21 cellular contexts compared by ENCODE assay signal in the genomic region with DNA sequence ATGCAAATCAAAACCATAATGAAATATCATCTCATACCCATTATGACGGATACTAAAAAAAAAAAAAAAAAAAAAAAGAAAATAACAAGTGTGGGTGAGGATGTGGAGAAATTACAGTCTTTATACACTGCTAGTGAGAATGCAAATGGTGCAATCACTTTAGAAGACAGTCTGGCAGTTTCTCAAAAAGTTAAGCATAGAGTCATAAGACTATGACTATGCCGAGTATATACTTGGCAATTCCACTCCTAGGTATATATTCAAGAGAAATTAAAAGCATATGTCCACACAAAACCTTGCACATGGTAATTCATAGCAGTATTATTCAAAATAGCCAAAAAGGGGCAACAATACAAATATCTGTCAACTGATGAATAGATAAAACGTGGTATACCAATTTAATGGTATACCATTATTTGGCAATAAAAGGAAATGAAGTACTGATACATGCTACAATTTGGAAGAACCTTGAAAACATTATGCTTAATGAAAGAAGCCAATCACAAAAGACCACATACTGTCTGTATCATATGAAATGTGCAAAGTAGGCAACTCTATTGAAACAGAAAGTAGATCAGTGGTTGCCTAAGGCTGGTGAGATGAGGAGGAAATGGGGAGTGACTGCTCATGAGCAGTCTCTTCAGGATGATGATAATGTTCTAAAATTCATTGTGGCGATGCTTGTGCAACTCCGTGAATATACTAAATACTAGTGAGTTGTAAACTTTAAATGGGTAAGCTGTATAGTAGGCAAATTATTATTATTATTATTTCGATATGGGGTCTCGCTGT.
A peak's percentile ranks its signal among the peaks of the same experiment; 100 is the strongest.
DNase-seq lines count a peak whose midpoint lies in the region; ATAC-seq, FAIRE-seq and TF ChIP-seq lines count a peak whose summit lies in the region.
"Had no signal": no experiment of that assay in that cellular context is flagged by ENCODE, and none has a peak within 500 bp of the region (broad histone marks: within the 10 kb centered on the region; RNA-seq: fewer than 3 reads in every experiment).

No MANE protein-coding gene starts in this region.

- peaks cover 15% of the 10 kb centered on the region for H3K27me3 Mint-ChIP-seq in activated naive CD4-positive, alpha-beta T cell treated with anti-CD3 and anti-CD28 coated beads, Interleukin-2, amount 10 ng/mL, durations not matched to agents 7 days and 5 days

- no peaks in the 10 kb centered on the region for H3K4me1 Mint-ChIP-seq in activated naive CD4-positive, alpha-beta T cell treated with anti-CD3 and anti-CD28 coated beads, Interleukin-2, amount 10 ng/mL, durations not matched to agents 7 days and 5 days
- H3K4me1 Mint-ChIP-seq: stimulated activated naive B cell treated with anti-CD40 and anti-IgM and Interleukin-4, amounts not matched to agents 10 μg/mL and 1 μg/mL and 100 μg/mL, for 72 hours had no signal

- CTCF ChIA-PET in activated naive CD4-positive, alpha-beta T cell treated with anti-CD3 and anti-CD28 coated beads, Interleukin-2, amount 10 ng/mL, durations not matched to agents 7 days and 5 days (lab: Charles Lee): no interaction called here

- H3K4me3 ChIP-seq in GM12865 (ENCODE audit: low read depth, low read length) (no peak overlapping the region), bronchial epithelial cell (ENCODE audit: low read depth, low read length) (no peak overlapping the region)
- H3K4me3 ChIP-seq: esophagus muscularis mucosa, pancreas, PC-9 had no signal

- no peak overlapping the region for H3K27ac Mint-ChIP-seq in activated naive CD4-positive, alpha-beta T cell treated with anti-CD3 and anti-CD28 coated beads, Interleukin-2, amount 10 ng/mL, durations not matched to agents 7 days and 5 days
- H3K27ac Mint-ChIP-seq: activated T-helper 2 cell treated with anti-CD3 and anti-CD28 coated beads, Interferon-gamma antibody, Interleukin-2, Interleukin-4, amounts not matched to agents 10 μg/mL and 5 μg/mL and 100 μg/mL, durations not matched to agents 14 hours and 24 hours and 36 hours; stimulated activated naive B cell treated with anti-CD40 and anti-IgM and Interleukin-4, amounts not matched to agents 10 μg/mL and 1 μg/mL and 100 μg/mL, for 72 hours had no signal

- no peaks in the 10 kb centered on the region for H3K36me3 Mint-ChIP-seq in activated naive CD4-positive, alpha-beta T cell treated with anti-CD3 and anti-CD28 coated beads, Interleukin-2, amount 10 ng/mL, durations not matched to agents 7 days and 5 days

- no peak for ATAC-seq in HG03159 (IDR thresholded peaks at IDR 0.05; ENCODE audit: unreplicated experiment)
- ATAC-seq: pancreas; sciatic nerve; stimulated activated naive B cell treated with anti-CD40 and anti-IgM and Interleukin-4, amounts not matched to agents 10 μg/mL and 1 μg/mL and 100 μg/mL, for 72 hours had no signal

- H3K27me3 ChIP-seq in bronchial epithelial cell (ENCODE audit: control insufficient read depth, insufficient read depth, low read length): no peaks in the 10 kb centered on the region
- H3K27me3 ChIP-seq: esophagus muscularis mucosa, pancreas had no signal

- TF ChIP-seq CTCF in GM12865 (IDR thresholded peaks at IDR 0.05; ENCODE audit: insufficient read depth, low read depth, low read length, missing control alignments) (no peak), bronchial epithelial cell (IDR thresholded peaks at IDR 0.05; ENCODE audit: insufficient read depth, low read length, severe bottlenecking) (no peak)

- H3K4me3 Mint-ChIP-seq in activated naive CD4-positive, alpha-beta T cell treated with anti-CD3 and anti-CD28 coated beads, Interleukin-2, amount 10 ng/mL, durations not matched to agents 7 days and 5 days: no peak overlapping the region
- H3K4me3 Mint-ChIP-seq: stimulated activated naive B cell treated with anti-CD40 and anti-IgM and Interleukin-4, amounts not matched to agents 10 μg/mL and 1 μg/mL and 100 μg/mL, for 72 hours had no signal

- no peak for FAIRE-seq in bronchial epithelial cell (lab: Jason Lieb, UNC)
- FAIRE-seq: pancreas had no signal

- H3K9me3 Mint-ChIP-seq in activated naive CD4-positive, alpha-beta T cell treated with anti-CD3 and anti-CD28 coated beads, Interleukin-2, amount 10 ng/mL, durations not matched to agents 7 days and 5 days: no peaks in the 10 kb centered on the region
- H3K9me3 Mint-ChIP-seq: activated T-helper 2 cell treated with anti-CD3 and anti-CD28 coated beads, Interferon-gamma antibody, Interleukin-2, Interleukin-4, amounts not matched to agents 10 μg/mL and 5 μg/mL and 100 μg/mL, durations not matched to agents 14 hours and 24 hours and 36 hours had no signal

- no peaks in the 10 kb centered on the region for H3K36me3 ChIP-seq in bronchial epithelial cell (ENCODE audit: control insufficient read depth, insufficient read depth, low read length)
- H3K36me3 ChIP-seq: esophagus muscularis mucosa, pancreas had no signal

- DNase-seq in GM12865 (ENCODE audit: low read depth) (peak; percentile 5), M059J (ENCODE audit: low read depth) (peak; percentile 42), bronchial epithelial cell (ENCODE audit: low read depth) (peak; percentile 46), foreskin melanocyte (peak; percentile 34), D341Med (ENCODE audit: low spot score) (no peak), GOT3 (lab: John Stamatoyannopoulos, UW) (no peak)
- DNase-seq in activated naive CD4-positive, alpha-beta T cell treated with anti-CD3 and anti-CD28 coated beads, Interleukin-2, amount 10 ng/mL, durations not matched to agents 7 days and 5 days: no peak
- DNase-seq: activated CD4-positive, CD25-positive, alpha-beta regulatory T cell; amygdala; central memory CD4-positive, alpha-beta T cell; DMS79; NCI-H774; pancreas; stimulated activated naive B cell treated with anti-CD40 and anti-IgM and Interleukin-4, amounts not matched to agents 10 μg/mL and 1 μg/mL and 100 μg/mL, for 72 hours; T-helper 9 cell; trophoblast cell had no signal

Comparison
In these comparisons a context has a peak if more than half of its experiments do, and no peak if none do; other contexts are left out.
1. DNase-seq: peak in GM12865 (single experiment), M059J (single experiment), bronchial epithelial cell (single experiment) and foreskin melanocyte (single experiment); none in D341Med (single experiment), GOT3 (single experiment) and activated naive CD4-positive, alpha-beta T cell treated with anti-CD3 and anti-CD28 coated beads, Interleukin-2, amount 10 ng/mL, durations not matched to agents 7 days and 5 days (single experiment).